11 cellular contexts compared by ENCODE assay signal in genomic region chr20:33373735-33374605, GRCh38. TPM values are rescaled to one million over a fixed set of nuclear protein-coding genes. Genes with fewer than 3 reads are reported as not detected.
DNase-seq lines count a peak whose midpoint lies in the region; ATAC-seq and TF ChIP-seq lines count a peak whose summit lies in the region.
"Had no signal": no experiment of that assay in that cellular context is flagged by ENCODE, and none has a peak within 500 bp of the region (broad histone marks: within the 10 kb centered on the region; RNA-seq: fewer than 3 reads in every experiment).

No MANE protein-coding gene starts in this region.

- H3K36me3 Mint-ChIP-seq in activated naive CD4-positive, alpha-beta T cell treated with anti-CD3 and anti-CD28 coated beads, Interleukin-2, amount 10 ng/mL, durations not matched to agents 7 days and 5 days = peaks cover 41% of the 10 kb centered on the region

- ATAC-seq in mucosa of descending colon (peak; percentile 67), HG02970 (IDR thresholded peaks at IDR 0.05; ENCODE audit: low FRiP score, unreplicated experiment) (no peak), HG02870 (IDR thresholded peaks at IDR 0.05; ENCODE audit: unreplicated experiment) (no peak)

- no TSS peak for BruUV-seq in mammary epithelial cell (replicated peaks; lab: Mats Ljungman, UMichigan)

- no peaks in the 10 kb centered on the region for H3K27me3 Mint-ChIP-seq in activated naive CD4-positive, alpha-beta T cell treated with anti-CD3 and anti-CD28 coated beads, Interleukin-2, amount 10 ng/mL, durations not matched to agents 7 days and 5 days
- H3K27me3 Mint-ChIP-seq: activated naive CD8-positive, alpha-beta T cell treated with anti-CD3 and anti-CD28 coated beads, Interleukin-2, amount 10 ng/mL, durations not matched to agents 7 days and 5 days had no signal

- H3K9ac ChIP-seq in mammary epithelial cell (ENCODE audit: insufficient read depth, low read length) = no peak overlapping the region

- no peaks in the 10 kb centered on the region for H3K79me2 ChIP-seq in mammary epithelial cell (ENCODE audit: insufficient read depth, low read length)

- H3K4me1 ChIP-seq in mammary epithelial cell (ENCODE audit: insufficient read depth, low read length) (peaks cover 26% of the 10 kb centered on the region), mucosa of descending colon (ENCODE audit: low read depth) (no peaks in the 10 kb centered on the region)

- no peaks in the 10 kb centered on the region for H4K20me1 ChIP-seq in mammary epithelial cell (ENCODE audit: insufficient read depth, low read length)

- H3K4me3 ChIP-seq in mammary epithelial cell (replicated peaks in 1 of 3; ENCODE audit: insufficient read depth in 1 of 3, low read depth in 2 of 3, low read length in 3 of 3) (no peak overlapping the region), mucosa of descending colon (no peak overlapping the region)
- H3K4me3 ChIP-seq: thoracic aorta had no signal

- no peak overlapping the region for H3K4me2 ChIP-seq in mammary epithelial cell (ENCODE audit: insufficient read depth, low read depth, low read length)

- dilution Hi-C loops in mammary epithelial cell (cut with HindIII; ENCODE audit: low sequenced_read_pairs) = no loop called here

- H3K27ac ChIP-seq in mammary epithelial cell (ENCODE audit: insufficient read depth, low read depth, low read length) = peak overlapping the region; percentile 77
- H3K27ac ChIP-seq: thoracic aorta had no signal

- intact Hi-C loops in mammary epithelial cell (cut with micrococcal nuclease) = loop anchor here (2.0 kb wide), 1 partner anchor 13 kb away; no protein-coding TSS in a partner anchor
- intact Hi-C loops in mucosa of descending colon (cut with DNase I, micrococcal nuclease) = no loop called here

- TF ChIP-seq CTCF in mammary epithelial cell (conservative IDR thresholded peaks at IDR 0.05 in 1 of 2, IDR thresholded peaks at IDR 0.05 in 1 of 2; ENCODE audit: extremely low read depth in 1 of 2, insufficient read depth in 1 of 2, low read depth in 1 of 2, low read length in 2 of 2) (no peak), mucosa of descending colon (IDR thresholded peaks at IDR 0.05) (no peak)

- H3K9me3 ChIP-seq in mammary epithelial cell (replicated peaks; ENCODE audit: insufficient read depth, low read length) (no peaks in the 10 kb centered on the region), mucosa of descending colon (no peaks in the 10 kb centered on the region)
- H3K9me3 ChIP-seq: thoracic aorta had no signal

- H3K4me3 Mint-ChIP-seq in activated naive CD4-positive, alpha-beta T cell treated with anti-CD3 and anti-CD28 coated beads, Interleukin-2, amount 10 ng/mL, durations not matched to agents 7 days and 5 days = no peak overlapping the region
- H3K4me3 Mint-ChIP-seq: activated naive CD8-positive, alpha-beta T cell treated with anti-CD3 and anti-CD28 coated beads, Interleukin-2, amount 10 ng/mL, durations not matched to agents 7 days and 5 days; T-helper 1 cell treated with Interleukin-12 subunit alpha and Interleukin-12 subunit beta and Interleukin-4 antibody, amounts not matched to agents 30 μg/mL and 1 μg/mL, for 36 hours had no signal

- CTCF ChIA-PET in mammary epithelial cell (lab: Charles Lee; ENCODE audit: low non-redundant PET) = no interaction called here
- CTCF ChIA-PET in activated naive CD4-positive, alpha-beta T cell treated with anti-CD3 and anti-CD28 coated beads, Interleukin-2, amount 10 ng/mL, durations not matched to agents 7 days and 5 days (lab: Charles Lee) = no interaction called here

- H3K27ac Mint-ChIP-seq in activated naive CD4-positive, alpha-beta T cell treated with anti-CD3 and anti-CD28 coated beads, Interleukin-2, amount 10 ng/mL, durations not matched to agents 7 days and 5 days = no peak overlapping the region

- DNase-seq in Caki2 (ENCODE audit: low read depth) (peak; percentile 99), NCI-H2196 treated with DMSO at 0.1 percent for 48 hours (lab: John Stamatoyannopoulos, UW; ENCODE audit: unreplicated experiment) (peak; percentile 91), mammary epithelial cell (peak; percentile 46), mucosa of descending colon (no peak)
- DNase-seq in activated naive CD4-positive, alpha-beta T cell treated with anti-CD3 and anti-CD28 coated beads, Interleukin-2, amount 10 ng/mL, durations not matched to agents 7 days and 5 days = no peak
- DNase-seq in activated effector memory CD4-positive, alpha-beta T cell treated with Interleukin-2 at 50 U/mL for 16 hours = no peak
- DNase-seq: activated naive CD8-positive, alpha-beta T cell treated with anti-CD3 and anti-CD28 coated beads, Interleukin-2, amount 10 ng/mL, durations not matched to agents 7 days and 5 days had no signal

- 98% methylated on average over 4 of the region's 4 CpGs for WGBS in mammary epithelial cell (ENCODE audit: low coverage, missing lambda C conversion rate)

- H3K36me3 ChIP-seq in mammary epithelial cell (ENCODE audit: insufficient read depth, low read length) (peaks cover 10% of the 10 kb centered on the region), mucosa of descending colon (ENCODE audit: low read depth) (no peaks in the 10 kb centered on the region)

- no peaks in the 10 kb centered on the region for H3K9me3 Mint-ChIP-seq in activated naive CD4-positive, alpha-beta T cell treated with anti-CD3 and anti-CD28 coated beads, Interleukin-2, amount 10 ng/mL, durations not matched to agents 7 days and 5 days
- H3K9me3 Mint-ChIP-seq: activated naive CD8-positive, alpha-beta T cell treated with anti-CD3 and anti-CD28 coated beads, Interleukin-2, amount 10 ng/mL, durations not matched to agents 7 days and 5 days; T-helper 1 cell treated with Interleukin-12 subunit alpha and Interleukin-12 subunit beta and Interleukin-4 antibody, amounts not matched to agents 30 μg/mL and 1 μg/mL, for 36 hours had no signal

- in situ Hi-C loops in Caki2 (cut with HindIII; ENCODE audit: low pct_unique_long_range_greater_than_20kb, low sequenced_read_pairs) (no loop called here), mammary epithelial cell (cut with MboI; ENCODE audit: low sequenced_read_pairs in 2 of 2) (no loop called here)

- peaks cover 56% of the 10 kb centered on the region for H3K4me1 Mint-ChIP-seq in activated naive CD4-positive, alpha-beta T cell treated with anti-CD3 and anti-CD28 coated beads, Interleukin-2, amount 10 ng/mL, durations not matched to agents 7 days and 5 days

- no peaks in the 10 kb centered on the region for H3K27me3 ChIP-seq in mammary epithelial cell (ENCODE audit: insufficient read depth, low read length)

- H2AFZ ChIP-seq in mammary epithelial cell (ENCODE audit: low read depth, low read length) = no peak overlapping the region

RNA-seq across cellular contexts. Expression of gene CDK5RAP1, which starts 27.3 kb away (rescaled TPM):
- 31.0 and 32.3 TPM in 2 replicates for total RNA-seq in Caki2 (2014; rRNA removed; shearing (Covaris generic); ENCODE audit: low replicate concordance)
- 10 to 100 TPM; 20.7 to 35.5 TPM for total RNA-seq in mammary epithelial cell
- polyA plus RNA-seq in mammary epithelial cell = 37.1 TPM
- 24.9 TPM for polyA minus RNA-seq in mammary epithelial cell
- 10 to 100 TPM; 20.4 to 24.5 (median 23.7) TPM for total RNA-seq in mucosa of descending colon

Comparison
In these comparisons a context has a peak if more than half of its experiments do, and no peak if none do; other contexts are left out.
1. DNase-seq: peak in Caki2 (single experiment), NCI-H2196 treated with DMSO at 0.1 percent for 48 hours (single experiment) and mammary epithelial cell (single experiment); none in mucosa of descending colon (0 of 3), activated naive CD4-positive, alpha-beta T cell treated with anti-CD3 and anti-CD28 coated beads, Interleukin-2, amount 10 ng/mL, durations not matched to agents 7 days and 5 days (single experiment) and activated effector memory CD4-positive, alpha-beta T cell treated with Interleukin-2 at 50 U/mL for 16 hours (single experiment).